ENCODE assay signal across 2 cellular contexts in genomic region chr4:124183231-124183630, GRCh38.
TF ChIP-seq lines count a peak whose summit lies in the region.

No MANE protein-coding gene starts in this region.

TF ChIP-seq in SK-N-SH, 30 proteins besides CTCF, POLR2A, EP300 and RAD21 (continued from another document):
- no peak for TF ChIP-seq REST (IDR thresholded peaks at IDR 0.05; ENCODE audit: low read depth, low read length)
- TF ChIP-seq IRF3 (IDR thresholded peaks at IDR 0.05; ENCODE audit: low read depth, low read length): no peak

TF ChIP-seq in WTC11, 78 proteins besides CTCF, POLR2A, EP300 and RAD21 (continued from another document):
- TF ChIP-seq FOXP4 (CRISPR knock-in tag; IDR thresholded peaks at IDR 0.05): no peak
- TF ChIP-seq NFATC4 (CRISPR knock-in tag; IDR thresholded peaks at IDR 0.05): no peak
